ENCODE assay signal across 12 cellular contexts in the genomic region with DNA sequence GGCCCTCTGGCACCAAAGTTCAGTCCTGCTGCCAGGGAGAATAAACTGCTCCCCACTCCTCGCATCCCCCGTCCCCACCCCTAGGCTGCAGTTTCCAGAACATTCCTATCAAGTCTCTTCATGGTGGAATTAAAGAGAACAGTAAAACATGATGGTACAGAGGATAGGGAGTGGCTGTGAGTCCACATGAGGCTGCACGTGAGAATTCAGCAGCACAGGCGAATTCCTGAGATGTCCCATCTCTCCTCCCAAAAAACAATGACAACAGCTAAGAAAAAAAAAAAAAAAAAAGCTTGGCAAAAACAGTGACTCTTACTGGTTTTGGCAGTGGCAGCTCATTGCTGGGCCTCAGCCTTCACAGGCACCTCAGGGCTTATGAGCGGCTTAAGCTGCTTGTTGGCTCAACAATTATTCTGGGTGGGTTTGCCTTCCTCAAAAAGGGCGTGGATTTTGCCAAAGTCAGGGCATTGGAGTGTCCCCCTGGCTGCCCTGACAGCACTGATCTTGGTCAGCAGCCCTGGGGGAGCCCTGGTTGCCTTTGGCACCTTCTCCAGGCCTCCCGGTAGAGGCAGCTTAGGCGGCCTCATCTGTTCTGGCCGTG. TPM values are rescaled to one million over a fixed set of nuclear protein-coding genes. Genes with fewer than 3 reads are reported as not detected.
A peak's percentile ranks its signal among the peaks of the same experiment; 100 is the strongest.
DNase-seq lines count a peak whose midpoint lies in the region; ATAC-seq and TF ChIP-seq lines count a peak whose summit lies in the region.
"Had no signal": no experiment of that assay in that cellular context is flagged by ENCODE, and none has a peak within 500 bp of the region (broad histone marks: within the 10 kb centered on the region; RNA-seq: fewer than 3 reads in every experiment).

No MANE protein-coding gene starts in this region.

- DNase-seq in PC-3, result no peak
- DNase-seq in epithelial cell of esophagus (ENCODE audit: low read depth), result peak; percentile 81
- peak; percentile 73 for DNase-seq in mesendoderm
- DNase-seq in tibial artery, result peak; percentile 60 to 70
- no peak for DNase-seq in activated naive CD4-positive, alpha-beta T cell treated with anti-CD3 and anti-CD28 coated beads, Interleukin-2, amount 50 U/mL, for 16 hours
- DNase-seq: Caco-2; foreskin fibroblast; NCI-H2107; stimulated activated naive CD8-positive, alpha-beta T cell treated with anti-CD3 and anti-CD28 coated beads, Interleukin-15, amount 100 ng/mL, for 72 hours had no signal

- H3K23ac ChIP-seq in mesendoderm (ENCODE audit: low read length), result no peak overlapping the region

- no peak overlapping the region for H3K18ac ChIP-seq in mesendoderm (ENCODE audit: low read length)

- no peak overlapping the region for H3K56ac ChIP-seq in mesendoderm (ENCODE audit: low read length)

- no peaks in the 10 kb centered on the region for H3K9me3 ChIP-seq in PC-3 (ENCODE audit: low read length)
- H3K9me3 ChIP-seq in tibial artery, result no peaks in the 10 kb centered on the region
- H3K9me3 ChIP-seq: Caco-2 had no signal

- H3K4me1 ChIP-seq in PC-3 (ENCODE audit: insufficient read depth, low read length) (peaks cover 15% of the 10 kb centered on the region), mesendoderm (ENCODE audit: control insufficient read depth, low read depth, low read length) (peaks cover 3% of the 10 kb centered on the region), tibial artery (peaks cover 0 to 20% (median 14%) of the 10 kb centered on the region in 4 donors)

- no peak overlapping the region for H2AFZ ChIP-seq in PC-3 (ENCODE audit: low read length)

- intact Hi-C loops in PC-3 (cut with micrococcal nuclease), result no loop called here
- intact Hi-C loops in tibial artery (cut with DNase I; ENCODE audit: low total_unique reads), result no loop called here

- no peak overlapping the region for H2BK15ac ChIP-seq in mesendoderm (replicated peaks; ENCODE audit: low read depth)

- H3K4me3 ChIP-seq in PC-3 (ENCODE audit: low read length) (no peak overlapping the region), epithelial cell of esophagus (ENCODE audit: low read length) (no peak overlapping the region), mesendoderm (ENCODE audit: low read length) (no peak overlapping the region), tibial artery (no peak overlapping the region)

- H3K9ac ChIP-seq in PC-3 (ENCODE audit: low read length) (no peak overlapping the region), mesendoderm (ENCODE audit: low read length) (no peak overlapping the region)

- POLR2A ChIA-PET in PC-3 (lab: Charles Lee; ENCODE audit: unreplicated experiment), result interaction anchor here (0.5 to 0.6 kb wide), 2 partner anchors 49 to 72 kb away, joined by 3 to 5 read pairs; no protein-coding TSS in a partner anchor

- CTCF ChIA-PET in PC-3 (lab: Charles Lee), result interaction anchor here (1.0 to 1.1 kb wide), 3 partner anchors 11 to 217 kb away, joined by 3 to 4 read pairs (median 4); no protein-coding TSS in a partner anchor

- no peak overlapping the region for H4K8ac ChIP-seq in mesendoderm (ENCODE audit: low read depth, low read length)

- no peak for TF ChIP-seq CTCF in PC-3 (conservative IDR thresholded peaks at IDR 0.05; ENCODE audit: low read depth, low read length)
- no peak for TF ChIP-seq CTCF in epithelial cell of esophagus (IDR thresholded peaks at IDR 0.05; ENCODE audit: insufficient read depth, low read depth, low read length, missing control alignments)
- TF ChIP-seq CTCF in tibial artery (IDR thresholded peaks at IDR 0.05), result no peak

- ATAC-seq in PC-3 (peak; percentile 52), HG03139 (IDR thresholded peaks at IDR 0.05; ENCODE audit: unreplicated experiment) (no peak), GM18502 (IDR thresholded peaks at IDR 0.05; ENCODE audit: poor library complexity, unreplicated experiment) (no peak)
- ATAC-seq: natural killer cell treated with Interleukin-12 subunit alpha and Interleukin-12 subunit beta and Interleukin-15 and Interleukin-18, amount 100 ng/mL, for 72 hours; stimulated activated naive CD8-positive, alpha-beta T cell treated with anti-CD3 and anti-CD28 coated beads, Interleukin-15, amount 100 ng/mL, for 72 hours had no signal

- no CpG with 5 or more reads among the region's 9 CpGs for WGBS in mesendoderm (ENCODE audit: extremely low coverage, insufficient coverage, low lambda C conversion rate)

- no peak overlapping the region for H3K4me2 ChIP-seq in PC-3 (ENCODE audit: low read length)
- H3K4me2 ChIP-seq in mesendoderm (ENCODE audit: low read length), result no peak overlapping the region

- H3K36me3 ChIP-seq in PC-3 (ENCODE audit: low read depth, low read length) (no peaks in the 10 kb centered on the region), mesendoderm (ENCODE audit: control insufficient read depth, insufficient read depth, low read length) (no peaks in the 10 kb centered on the region), tibial artery (no peaks in the 10 kb centered on the region)

- no peak overlapping the region for H2BK5ac ChIP-seq in mesendoderm (ENCODE audit: low read length)

- H3F3A ChIP-seq in PC-3 (ENCODE audit: low read length, unreplicated experiment), result no peaks in the 10 kb centered on the region

- H2AK5ac ChIP-seq in mesendoderm (ENCODE audit: low read length), result no peak overlapping the region

- H3K79me2 ChIP-seq in PC-3 (ENCODE audit: low read length) (no peaks in the 10 kb centered on the region), mesendoderm (ENCODE audit: control insufficient read depth, insufficient read depth, low read length) (no peaks in the 10 kb centered on the region)

- no peaks in the 10 kb centered on the region for H3K79me1 ChIP-seq in mesendoderm (ENCODE audit: low read length)

- H3K27ac ChIP-seq in PC-3 (ENCODE audit: low read length), result no peak overlapping the region
- H3K27ac ChIP-seq in mesendoderm (ENCODE audit: low read depth, low read length), result no peak overlapping the region
- peak overlapping the region; percentile 69 for H3K27ac ChIP-seq in tibial artery

- no peak overlapping the region for H4K5ac ChIP-seq in mesendoderm (ENCODE audit: low read length)

- H3K9me2 ChIP-seq in PC-3 (replicated peaks; ENCODE audit: low read length), result no peaks in the 10 kb centered on the region

- H2BK120ac ChIP-seq in mesendoderm (ENCODE audit: low read depth, low read length), result no peak overlapping the region

- H3K4ac ChIP-seq in mesendoderm (ENCODE audit: low read depth, low read length), result no peak overlapping the region

- H3K27me3 ChIP-seq in PC-3 (ENCODE audit: low read length), result no peaks in the 10 kb centered on the region
- H3K27me3 ChIP-seq in mesendoderm (ENCODE audit: insufficient read depth, low read length, poor library complexity), result no peaks in the 10 kb centered on the region
- no peaks in the 10 kb centered on the region for H3K27me3 ChIP-seq in tibial artery

- no TSS peak for BruUV-seq in PC-3 (replicated peaks; lab: Mats Ljungman, UMichigan)

- no peaks in the 10 kb centered on the region for H4K20me1 ChIP-seq in PC-3 (ENCODE audit: low read length)

RNA-seq across cellular contexts. Expression of a gene that starts 5.7 kb away (rescaled TPM):
- 30.7 and 55.2 TPM in 2 replicates for total RNA-seq in PC-3 (2014; rRNA removed)
- 10.7 TPM for polyA plus RNA-seq in mesendoderm (2013, experiment 1 of 2)
- polyA plus RNA-seq in mesendoderm (2013, experiment 2 of 2), result 11.3 TPM

RNA-seq across cellular contexts. Expression of a gene that starts 59.9 kb away (rescaled TPM):
- total RNA-seq in PC-3 (2014; rRNA removed), result 18.1 and 24.9 TPM in 2 replicates
- 12.5 TPM for polyA plus RNA-seq in mesendoderm (2013, experiment 1 of 2)
- 11.6 TPM for polyA plus RNA-seq in mesendoderm (2013, experiment 2 of 2)

Comparison
In these comparisons a context has a peak if more than half of its experiments do, and no peak if none do; other contexts are left out.
1. DNase-seq: peak in epithelial cell of esophagus (single experiment), mesendoderm (single experiment) and tibial artery (2 of 2); none in PC-3 (single experiment) and activated naive CD4-positive, alpha-beta T cell treated with anti-CD3 and anti-CD28 coated beads, Interleukin-2, amount 50 U/mL, for 16 hours (single experiment).
2. H3K27ac ChIP-seq: peak in tibial artery (2 of 2); none in PC-3 (single experiment) and mesendoderm (single experiment).